In the genomic region with DNA sequence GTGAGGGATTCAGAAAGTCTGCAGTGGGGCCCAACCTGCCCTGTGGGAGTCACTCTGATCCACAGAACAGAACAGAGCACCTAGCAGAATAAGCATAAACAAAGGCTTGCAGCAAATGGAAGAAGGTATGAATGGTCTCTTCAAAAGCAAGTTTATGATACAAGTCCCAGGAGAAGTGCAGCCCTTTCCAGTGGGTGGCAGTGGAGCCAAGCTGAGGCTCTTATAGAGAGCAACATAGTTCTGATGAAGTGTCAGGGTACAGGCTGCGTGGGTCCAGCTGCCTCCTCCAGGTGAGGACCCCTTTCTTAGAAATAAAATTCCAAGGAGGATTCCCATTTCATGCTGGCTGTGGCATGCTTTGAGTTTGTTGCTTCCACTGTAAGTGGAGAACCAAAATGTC, we compare ENCODE assay signal across 19 cellular contexts.
"Had no signal": no experiment of that assay in that cellular context is flagged by ENCODE, and none has a peak within 500 bp of the region (broad histone marks: within the 10 kb centered on the region; RNA-seq: fewer than 3 reads in every experiment).

No MANE protein-coding gene starts in this region.

- H3K9me3 ChIP-seq: mucosa of descending colon, prostate gland, right lobe of liver, thoracic aorta, tibial nerve, upper lobe of left lung had no signal

- DNase-seq: dermis blood vessel endothelial cell; effector memory CD4-positive, alpha-beta T cell; head of caudate nucleus; mesenchymal stem cell; mucosa of descending colon; naive B cell; right lobe of liver; small intestine; stimulated activated CD4-positive, alpha-beta T cell treated with anti-CD3 and anti-CD28 coated beads, Interleukin-15, amount 100 ng/mL, for 24 hours; stimulated activated CD4-positive, alpha-beta T cell treated with anti-CD3 and anti-CD28 coated beads, Interleukin-2, amount 100 ng/mL, for 48 hours; stimulated activated naive B cell treated with anti-CD40 and anti-IgM and Interleukin-4, amounts not matched to agents 10 μg/mL and 1 μg/mL and 100 μg/mL, for 72 hours; upper lobe of left lung had no signal

- H3K27ac ChIP-seq: coronary artery, neural progenitor cell, prostate gland, right lobe of liver, thoracic aorta, tibial nerve, upper lobe of left lung had no signal

- ATAC-seq: left lobe of liver; mucosa of descending colon; natural killer cell treated with Interleukin-12 subunit alpha and Interleukin-12 subunit beta and Interleukin-15 and Interleukin-18, amount 100 ng/mL, for 72 hours; right lobe of liver; stimulated activated naive B cell treated with anti-CD40 and anti-IgM and Interleukin-4, amounts not matched to agents 10 μg/mL and 1 μg/mL and 100 μg/mL, for 72 hours had no signal

- H3K4me1 ChIP-seq: prostate gland, right lobe of liver, tibial nerve, upper lobe of left lung had no signal

- H3K36me3 ChIP-seq: neural progenitor cell, prostate gland, right lobe of liver, thoracic aorta, tibial nerve, upper lobe of left lung had no signal

- H3K27me3 ChIP-seq: neural progenitor cell, upper lobe of left lung had no signal

- H3K4me3 ChIP-seq: coronary artery, mucosa of descending colon, neural progenitor cell, prostate gland, right lobe of liver, thoracic aorta, tibial nerve, upper lobe of left lung had no signal
